Comparison of ENCODE assay signal across 1 cellular context in the genomic region with DNA sequence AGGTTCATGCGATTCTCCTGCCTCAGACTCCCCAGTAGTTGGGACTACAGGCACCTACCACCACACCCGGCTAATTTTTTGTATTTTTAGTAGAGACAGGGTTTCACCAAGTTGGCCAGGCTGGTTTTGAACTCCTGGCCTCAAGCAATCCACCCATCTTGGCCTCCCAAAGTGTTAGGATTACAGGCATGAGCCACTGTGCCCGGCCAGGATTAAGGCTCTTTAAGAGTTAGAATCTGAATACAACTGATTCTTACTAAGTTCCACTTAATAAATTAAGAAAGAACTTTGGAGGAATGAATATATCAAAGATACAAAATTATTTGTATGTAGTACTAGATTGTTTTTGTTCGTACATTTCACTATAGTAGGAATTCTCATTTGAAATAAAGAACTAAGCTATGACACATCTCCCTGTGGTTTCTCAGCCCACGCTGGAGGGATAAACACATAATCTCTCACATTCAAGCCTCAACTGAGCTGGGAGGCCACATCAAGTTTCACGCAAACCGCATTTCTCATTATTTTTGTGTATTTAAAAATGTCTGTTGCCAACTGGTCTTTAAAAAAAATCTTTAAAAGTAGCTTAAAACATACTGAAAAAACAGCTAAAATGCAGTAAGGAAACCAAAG.
TF ChIP-seq lines count a peak whose summit lies in the region.

No MANE protein-coding gene starts in this region.

TF ChIP-seq in K562, 482 proteins besides CTCF, POLR2A, EP300 and RAD21 (continued from another document and continues in another):
- TF ChIP-seq BRF1 (IDR thresholded peaks at IDR 0.05; ENCODE audit: borderline replicate concordance, extremely low read depth, insufficient read length) (no peak), RAD51 (IDR thresholded peaks at IDR 0.05; ENCODE audit: borderline replicate concordance, low read depth) (no peak), ZNF146 (CRISPR knock-in tag; IDR thresholded peaks at IDR 0.05; ENCODE audit: unreplicated experiment) (no peak), ZNF707 (CRISPR knock-in tag; conservative IDR thresholded peaks at IDR 0.05) (no peak), CXXC5 (CRISPR knock-in tag; IDR thresholded peaks at IDR 0.05) (no peak), MCM5 (IDR thresholded peaks at IDR 0.05; ENCODE audit: low read depth) (no peak), PREB (CRISPR knock-in tag; IDR thresholded peaks at IDR 0.05) (no peak), ZFP36 (IDR thresholded peaks at IDR 0.05; ENCODE audit: low read depth, low read length, partially characterized antibody) (no peak), ZNF23 (CRISPR knock-in tag; IDR thresholded peaks at IDR 0.05) (no peak), UBTF (IDR thresholded peaks at IDR 0.05; ENCODE audit: borderline replicate concordance in 1 of 2, low read depth in 2 of 2, low read length in 2 of 2) (no peak), MNT (conservative IDR thresholded peaks at IDR 0.05) (0 out of 4 replicates have a peak, but pooled peaks of 1 of the 2 experiments have one; percentile 16), ESRRA (IDR thresholded peaks at IDR 0.05; ENCODE audit: borderline replicate concordance, low read depth) (peak; percentile 30; the same call in 1 of the 2 replicates), KLF6 (CRISPR knock-in tag; IDR thresholded peaks at IDR 0.05; ENCODE audit: borderline replicate concordance) (no peak), STAG1 (CRISPR knock-in tag; IDR thresholded peaks at IDR 0.05; ENCODE audit: borderline replicate concordance) (no peak), KDM2B (CRISPR knock-in tag; IDR thresholded peaks at IDR 0.05) (no peak), NONO (IDR thresholded peaks at IDR 0.05; ENCODE audit: low read depth in 2 of 2, low read length in 1 of 2) (no peak), SMARCE1 (IDR thresholded peaks at IDR 0.05) (peak; percentile 87), ETS2 (tag; IDR thresholded peaks at IDR 0.05; ENCODE audit: borderline replicate concordance, poor library complexity, severe bottlenecking) (no peak), SP2 (IDR thresholded peaks at IDR 0.05; ENCODE audit: extremely low read depth, low read depth, low read length, poor library complexity, severe bottlenecking) (no peak), SMAD1 (IDR thresholded peaks at IDR 0.05; ENCODE audit: low read depth, low read length, partially characterized antibody) (no peak), EGR1 (conservative IDR thresholded peaks at IDR 0.05) (peak; percentile 88), TCF7 (IDR thresholded peaks at IDR 0.05; ENCODE audit: borderline replicate concordance) (no peak), RREB1 (CRISPR knock-in tag; IDR thresholded peaks at IDR 0.05) (no peak), MCM3 (IDR thresholded peaks at IDR 0.05) (no peak), FOXA3 (CRISPR knock-in tag; conservative IDR thresholded peaks at IDR 0.05 in 1 of 2, IDR thresholded peaks at IDR 0.05 in 1 of 2) (no peak), PURB (CRISPR knock-in tag; IDR thresholded peaks at IDR 0.05; ENCODE audit: low read depth) (no peak), E2F3 (CRISPR knock-in tag; IDR thresholded peaks at IDR 0.05) (no peak), RBM22 (IDR thresholded peaks at IDR 0.05; ENCODE audit: low read depth, low read length, poor library complexity, severe bottlenecking) (no peak), ZNF197 (CRISPR knock-in tag; IDR thresholded peaks at IDR 0.05; ENCODE audit: low read depth) (no peak), EWSR1 (IDR thresholded peaks at IDR 0.05; ENCODE audit: borderline replicate concordance, low read depth, partially characterized antibody) (no peak), MECOM (CRISPR knock-in tag; IDR thresholded peaks at IDR 0.05) (no peak), CBX1 (IDR thresholded peaks at IDR 0.05; ENCODE audit: low read depth) (no peak), HMG20A (CRISPR knock-in tag; conservative IDR thresholded peaks at IDR 0.05) (no peak)
- TF ChIP-seq, protein P1, sequence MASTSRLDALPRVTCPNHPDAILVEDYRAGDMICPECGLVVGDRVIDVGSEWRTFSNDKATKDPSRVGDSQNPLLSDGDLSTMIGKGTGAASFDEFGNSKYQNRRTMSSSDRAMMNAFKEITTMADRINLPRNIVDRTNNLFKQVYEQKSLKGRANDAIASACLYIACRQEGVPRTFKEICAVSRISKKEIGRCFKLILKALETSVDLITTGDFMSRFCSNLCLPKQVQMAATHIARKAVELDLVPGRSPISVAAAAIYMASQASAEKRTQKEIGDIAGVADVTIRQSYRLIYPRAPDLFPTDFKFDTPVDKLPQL (IDR thresholded peaks at IDR 0.05; ENCODE audit: extremely low read depth, insufficient read length): no peak
- TF ChIP-seq, protein P2, sequence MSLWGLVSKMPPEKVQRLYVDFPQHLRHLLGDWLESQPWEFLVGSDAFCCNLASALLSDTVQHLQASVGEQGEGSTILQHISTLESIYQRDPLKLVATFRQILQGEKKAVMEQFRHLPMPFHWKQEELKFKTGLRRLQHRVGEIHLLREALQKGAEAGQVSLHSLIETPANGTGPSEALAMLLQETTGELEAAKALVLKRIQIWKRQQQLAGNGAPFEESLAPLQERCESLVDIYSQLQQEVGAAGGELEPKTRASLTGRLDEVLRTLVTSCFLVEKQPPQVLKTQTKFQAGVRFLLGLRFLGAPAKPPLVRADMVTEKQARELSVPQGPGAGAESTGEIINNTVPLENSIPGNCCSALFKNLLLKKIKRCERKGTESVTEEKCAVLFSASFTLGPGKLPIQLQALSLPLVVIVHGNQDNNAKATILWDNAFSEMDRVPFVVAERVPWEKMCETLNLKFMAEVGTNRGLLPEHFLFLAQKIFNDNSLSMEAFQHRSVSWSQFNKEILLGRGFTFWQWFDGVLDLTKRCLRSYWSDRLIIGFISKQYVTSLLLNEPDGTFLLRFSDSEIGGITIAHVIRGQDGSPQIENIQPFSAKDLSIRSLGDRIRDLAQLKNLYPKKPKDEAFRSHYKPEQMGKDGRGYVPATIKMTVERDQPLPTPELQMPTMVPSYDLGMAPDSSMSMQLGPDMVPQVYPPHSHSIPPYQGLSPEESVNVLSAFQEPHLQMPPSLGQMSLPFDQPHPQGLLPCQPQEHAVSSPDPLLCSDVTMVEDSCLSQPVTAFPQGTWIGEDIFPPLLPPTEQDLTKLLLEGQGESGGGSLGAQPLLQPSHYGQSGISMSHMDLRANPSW (CRISPR knock-in tag; IDR thresholded peaks at IDR 0.05): no peak
- TF ChIP-seq, protein P3, sequence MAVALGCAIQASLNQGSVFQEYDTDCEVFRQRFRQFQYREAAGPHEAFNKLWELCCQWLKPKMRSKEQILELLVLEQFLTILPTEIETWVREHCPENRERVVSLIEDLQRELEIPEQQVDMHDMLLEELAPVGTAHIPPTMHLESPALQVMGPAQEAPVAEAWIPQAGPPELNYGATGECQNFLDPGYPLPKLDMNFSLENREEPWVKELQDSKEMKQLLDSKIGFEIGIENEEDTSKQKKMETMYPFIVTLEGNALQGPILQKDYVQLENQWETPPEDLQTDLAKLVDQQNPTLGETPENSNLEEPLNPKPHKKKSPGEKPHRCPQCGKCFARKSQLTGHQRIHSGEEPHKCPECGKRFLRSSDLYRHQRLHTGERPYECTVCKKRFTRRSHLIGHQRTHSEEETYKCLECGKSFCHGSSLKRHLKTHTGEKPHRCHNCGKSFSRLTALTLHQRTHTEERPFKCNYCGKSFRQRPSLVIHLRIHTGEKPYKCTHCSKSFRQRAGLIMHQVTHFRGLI (CRISPR knock-in tag; IDR thresholded peaks at IDR 0.05): no peak
- TF ChIP-seq, protein P4, sequence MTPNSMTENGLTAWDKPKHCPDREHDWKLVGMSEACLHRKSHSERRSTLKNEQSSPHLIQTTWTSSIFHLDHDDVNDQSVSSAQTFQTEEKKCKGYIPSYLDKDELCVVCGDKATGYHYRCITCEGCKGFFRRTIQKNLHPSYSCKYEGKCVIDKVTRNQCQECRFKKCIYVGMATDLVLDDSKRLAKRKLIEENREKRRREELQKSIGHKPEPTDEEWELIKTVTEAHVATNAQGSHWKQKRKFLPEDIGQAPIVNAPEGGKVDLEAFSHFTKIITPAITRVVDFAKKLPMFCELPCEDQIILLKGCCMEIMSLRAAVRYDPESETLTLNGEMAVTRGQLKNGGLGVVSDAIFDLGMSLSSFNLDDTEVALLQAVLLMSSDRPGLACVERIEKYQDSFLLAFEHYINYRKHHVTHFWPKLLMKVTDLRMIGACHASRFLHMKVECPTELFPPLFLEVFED (CRISPR knock-in tag; conservative IDR thresholded peaks at IDR 0.05): no peak
- TF ChIP-seq, protein P5, sequence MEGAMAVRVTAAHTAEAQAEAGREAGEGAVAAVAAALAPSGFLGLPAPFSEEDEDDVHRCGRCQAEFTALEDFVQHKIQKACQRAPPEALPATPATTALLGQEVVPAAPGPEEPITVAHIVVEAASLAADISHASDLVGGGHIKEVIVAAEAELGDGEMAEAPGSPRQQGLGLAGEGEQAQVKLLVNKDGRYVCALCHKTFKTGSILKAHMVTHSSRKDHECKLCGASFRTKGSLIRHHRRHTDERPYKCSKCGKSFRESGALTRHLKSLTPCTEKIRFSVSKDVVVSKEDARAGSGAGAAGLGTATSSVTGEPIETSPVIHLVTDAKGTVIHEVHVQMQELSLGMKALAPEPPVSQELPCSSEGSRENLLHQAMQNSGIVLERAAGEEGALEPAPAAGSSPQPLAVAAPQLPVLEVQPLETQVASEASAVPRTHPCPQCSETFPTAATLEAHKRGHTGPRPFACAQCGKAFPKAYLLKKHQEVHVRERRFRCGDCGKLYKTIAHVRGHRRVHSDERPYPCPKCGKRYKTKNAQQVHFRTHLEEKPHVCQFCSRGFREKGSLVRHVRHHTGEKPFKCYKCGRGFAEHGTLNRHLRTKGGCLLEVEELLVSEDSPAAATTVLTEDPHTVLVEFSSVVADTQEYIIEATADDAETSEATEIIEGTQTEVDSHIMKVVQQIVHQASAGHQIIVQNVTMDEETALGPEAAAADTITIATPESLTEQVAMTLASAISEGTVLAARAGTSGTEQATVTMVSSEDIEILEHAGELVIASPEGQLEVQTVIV (CRISPR knock-in tag; IDR thresholded peaks at IDR 0.05; ENCODE audit: borderline replicate concordance): no peak
